ENCODE assay signal across 1 cellular context in genomic region chr9:136623849-136624183, GRCh38.
TF ChIP-seq lines count a peak whose summit lies in the region.

No MANE protein-coding gene starts in this region.

TF ChIP-seq in H1, 55 proteins besides CTCF, POLR2A, EP300 and RAD21 (continued from another document):
- TF ChIP-seq, protein P1, sequence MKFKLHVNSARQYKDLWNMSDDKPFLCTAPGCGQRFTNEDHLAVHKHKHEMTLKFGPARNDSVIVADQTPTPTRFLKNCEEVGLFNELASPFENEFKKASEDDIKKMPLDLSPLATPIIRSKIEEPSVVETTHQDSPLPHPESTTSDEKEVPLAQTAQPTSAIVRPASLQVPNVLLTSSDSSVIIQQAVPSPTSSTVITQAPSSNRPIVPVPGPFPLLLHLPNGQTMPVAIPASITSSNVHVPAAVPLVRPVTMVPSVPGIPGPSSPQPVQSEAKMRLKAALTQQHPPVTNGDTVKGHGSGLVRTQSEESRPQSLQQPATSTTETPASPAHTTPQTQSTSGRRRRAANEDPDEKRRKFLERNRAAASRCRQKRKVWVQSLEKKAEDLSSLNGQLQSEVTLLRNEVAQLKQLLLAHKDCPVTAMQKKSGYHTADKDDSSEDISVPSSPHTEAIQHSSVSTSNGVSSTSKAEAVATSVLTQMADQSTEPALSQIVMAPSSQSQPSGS (IDR thresholded peaks at IDR 0.05; ENCODE audit: low read length), result no peak
- TF ChIP-seq, protein P2, sequence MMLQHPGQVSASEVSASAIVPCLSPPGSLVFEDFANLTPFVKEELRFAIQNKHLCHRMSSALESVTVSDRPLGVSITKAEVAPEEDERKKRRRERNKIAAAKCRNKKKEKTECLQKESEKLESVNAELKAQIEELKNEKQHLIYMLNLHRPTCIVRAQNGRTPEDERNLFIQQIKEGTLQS (IDR thresholded peaks at IDR 0.05; ENCODE audit: insufficient read depth, low read depth, low read length), result no peak
- TF ChIP-seq ASH2L (IDR thresholded peaks at IDR 0.05; ENCODE audit: low read length) (no peak), SP4 (IDR thresholded peaks at IDR 0.05; ENCODE audit: low read length) (no peak), CTBP2 (IDR thresholded peaks at IDR 0.05; ENCODE audit: borderline replicate concordance, insufficient read depth, insufficient read length, low read length) (no peak), JUN (IDR thresholded peaks at IDR 0.05; ENCODE audit: low read depth, low read length) (no peak), HDAC6 (IDR thresholded peaks at IDR 0.05; ENCODE audit: low read depth, low read length) (no peak)
- TF ChIP-seq, protein P3, sequence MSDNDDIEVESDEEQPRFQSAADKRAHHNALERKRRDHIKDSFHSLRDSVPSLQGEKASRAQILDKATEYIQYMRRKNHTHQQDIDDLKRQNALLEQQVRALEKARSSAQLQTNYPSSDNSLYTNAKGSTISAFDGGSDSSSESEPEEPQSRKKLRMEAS (IDR thresholded peaks at IDR 0.05), result no peak
